11 cellular contexts compared by ENCODE assay signal in the genomic region with DNA sequence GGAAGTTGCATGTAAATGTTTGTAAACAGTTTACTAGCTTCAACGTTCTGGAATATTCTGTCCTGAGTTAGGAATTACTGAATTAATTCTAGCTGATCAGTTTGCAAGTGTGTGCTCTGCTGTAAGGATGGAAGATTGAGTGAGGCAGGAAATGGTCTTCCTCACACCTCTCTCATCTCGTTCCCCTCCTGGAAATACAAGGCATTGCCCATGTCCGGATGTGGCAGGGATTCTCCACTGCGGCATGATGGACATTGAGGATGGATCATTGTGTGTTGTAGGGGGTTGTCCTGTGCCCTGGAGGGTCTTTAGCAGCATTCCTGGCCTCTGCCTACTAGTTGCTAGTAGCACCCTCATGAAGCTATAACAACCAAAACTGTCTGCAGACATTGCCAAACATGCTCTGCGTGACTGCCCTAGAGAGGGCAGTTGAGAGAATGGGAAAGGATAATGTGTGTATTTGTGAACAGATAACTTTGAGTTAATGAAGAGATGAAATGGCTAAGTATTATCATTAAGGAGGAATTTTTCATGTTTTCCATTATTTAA. TPM values are rescaled to one million over a fixed set of nuclear protein-coding genes. Genes with fewer than 3 reads are reported as not detected.
A peak's percentile ranks its signal among the peaks of the same experiment; 100 is the strongest.
DNase-seq lines count a peak whose midpoint lies in the region; ATAC-seq and TF ChIP-seq lines count a peak whose summit lies in the region.
"Had no signal": no experiment of that assay in that cellular context is flagged by ENCODE, and none has a peak within 500 bp of the region (broad histone marks: within the 10 kb centered on the region; RNA-seq: fewer than 3 reads in every experiment).

No MANE protein-coding gene starts in this region.

- intact Hi-C loops in natural killer cell (cut with micrococcal nuclease), result loop anchor here (1.0 kb wide), 2 partner anchors 12 to 75 kb away; a partner anchor contains a TSS

- H4K20me1 ChIP-seq in Loucy (ENCODE audit: insufficient read depth, low read length, poor library complexity, severe bottlenecking), result no peaks in the 10 kb centered on the region

- peaks cover 28% of the 10 kb centered on the region; the same call in 1 of the 2 replicates for H3K79me2 ChIP-seq in Loucy (ENCODE audit: insufficient read depth, low read length)

- peaks cover 68% of the 10 kb centered on the region for H3K4me1 ChIP-seq in Loucy (ENCODE audit: insufficient read depth, low read length, poor library complexity, severe bottlenecking)

- H3K9ac ChIP-seq in Loucy (ENCODE audit: low read depth, low read length, poor library complexity, severe bottlenecking), result peak overlapping the region; percentile 69

- no peaks in the 10 kb centered on the region for H3K36me3 ChIP-seq in Loucy (ENCODE audit: insufficient read depth, low read length)

- peak in 2 of 3 donors; percentile 27 to 30 for ATAC-seq in natural killer cell
- ATAC-seq in GM18858 (IDR thresholded peaks at IDR 0.05; ENCODE audit: unreplicated experiment), result no peak

- H3K27me3 ChIP-seq in Loucy (ENCODE audit: insufficient read depth, low read length, poor library complexity, severe bottlenecking), result no peaks in the 10 kb centered on the region

- no peaks in the 10 kb centered on the region for H3K36me3 Mint-ChIP-seq in chondrocyte (ENCODE audit: low read depth)
- no peaks in the 10 kb centered on the region for H3K36me3 Mint-ChIP-seq in natural killer cell

- peak overlapping the region; percentile 87 for H3K4me2 ChIP-seq in Loucy (ENCODE audit: low read depth, low read length, poor library complexity, severe bottlenecking)

- no peak overlapping the region for H2AFZ ChIP-seq in Loucy (ENCODE audit: low read length)

- H3K27ac Mint-ChIP-seq in chondrocyte (ENCODE audit: unreplicated experiment) (peak overlapping the region; percentile 93), natural killer cell (peak overlapping the region; percentile 94 to 96)

- H3K4me3 ChIP-seq in Loucy (ENCODE audit: low read length, poor library complexity, severe bottlenecking), result peak overlapping the region; percentile 62

- no peaks in the 10 kb centered on the region for H3K9me2 ChIP-seq in Loucy (replicated peaks; ENCODE audit: low read depth, low read length)

- peaks cover 7% of the 10 kb centered on the region for H3F3A ChIP-seq in Loucy (ENCODE audit: low read depth)

- H3K9me3 Mint-ChIP-seq in chondrocyte (ENCODE audit: low read depth) (no peaks in the 10 kb centered on the region), natural killer cell (no peaks in the 10 kb centered on the region)

- no peaks in the 10 kb centered on the region for H3K9me3 ChIP-seq in Loucy (ENCODE audit: insufficient read depth, low read depth, low read length)

- DNase-seq in chondrocyte (ENCODE audit: low spot score), result no peak
- DNase-seq in natural killer cell, result no peak
- DNase-seq in stimulated activated CD4-positive, alpha-beta T cell treated with anti-CD3 and anti-CD28 coated beads, Interleukin-2, amount 100 ng/mL, for 48 hours, result no peak
- DNase-seq in GM20000 (ENCODE audit: low spot score), result no peak
- DNase-seq in NCI-H1092 (lab: John Stamatoyannopoulos, UW), result no peak
- DNase-seq: activated CD4-positive, alpha-beta T cell treated with anti-CD3 and anti-CD28 coated beads for 4 hours; NCI-H226; occipital lobe had no signal

- H3K27me3 Mint-ChIP-seq in chondrocyte (ENCODE audit: low read depth), result no peaks in the 10 kb centered on the region
- no peaks in the 10 kb centered on the region for H3K27me3 Mint-ChIP-seq in natural killer cell (ENCODE audit: low read depth in 2 of 2)

- H3K4me1 Mint-ChIP-seq in chondrocyte (ENCODE audit: low read depth) (peaks cover 25% of the 10 kb centered on the region), natural killer cell (peaks cover 69 to 82% of the 10 kb centered on the region in 2 donors)

- peak overlapping the region; percentile 54 for H3K27ac ChIP-seq in 22Rv1

- no peak overlapping the region for H3K4me3 Mint-ChIP-seq in chondrocyte (ENCODE audit: unreplicated experiment)
- H3K4me3 Mint-ChIP-seq in natural killer cell, result peak overlapping the region; percentile 92

- no peak for TF ChIP-seq CTCF in 22Rv1 (IDR thresholded peaks at IDR 0.05)
- TF ChIP-seq CTCF in Loucy (conservative IDR thresholded peaks at IDR 0.05; ENCODE audit: low read length), result no peak
- TF ChIP-seq CTCF in chondrocyte (IDR thresholded peaks at IDR 0.05), result peak; percentile 5
- TF ChIP-seq CTCF in natural killer cell (IDR thresholded peaks at IDR 0.05), result no peak
- no peak for TF ChIP-seq CTCF in GM20000 (IDR thresholded peaks at IDR 0.05; ENCODE audit: extremely low read depth, missing control alignments)

RNA-seq across cellular contexts. Expression of a gene that starts 12.6 kb away (rescaled TPM):
- total RNA-seq in chondrocyte (4.5 to 7.9 TPM (median 7.5 TPM) in 3 replicates), natural killer cell (100 to 1,000 TPM in 1 of 3 donors, 10 to 100 TPM in 2; 56.3 to 111 (median 80.5) TPM)

RNA-seq across cellular contexts. Expression of a gene that starts 39.6 kb away (rescaled TPM):
- total RNA-seq in chondrocyte (12.2 to 21.4 TPM (median 13.9 TPM) in 3 replicates), natural killer cell (10 to 100 TPM; 21.7 to 44.2 (median 28.2) TPM)
